11 cellular contexts compared by ENCODE assay signal in the genomic region with DNA sequence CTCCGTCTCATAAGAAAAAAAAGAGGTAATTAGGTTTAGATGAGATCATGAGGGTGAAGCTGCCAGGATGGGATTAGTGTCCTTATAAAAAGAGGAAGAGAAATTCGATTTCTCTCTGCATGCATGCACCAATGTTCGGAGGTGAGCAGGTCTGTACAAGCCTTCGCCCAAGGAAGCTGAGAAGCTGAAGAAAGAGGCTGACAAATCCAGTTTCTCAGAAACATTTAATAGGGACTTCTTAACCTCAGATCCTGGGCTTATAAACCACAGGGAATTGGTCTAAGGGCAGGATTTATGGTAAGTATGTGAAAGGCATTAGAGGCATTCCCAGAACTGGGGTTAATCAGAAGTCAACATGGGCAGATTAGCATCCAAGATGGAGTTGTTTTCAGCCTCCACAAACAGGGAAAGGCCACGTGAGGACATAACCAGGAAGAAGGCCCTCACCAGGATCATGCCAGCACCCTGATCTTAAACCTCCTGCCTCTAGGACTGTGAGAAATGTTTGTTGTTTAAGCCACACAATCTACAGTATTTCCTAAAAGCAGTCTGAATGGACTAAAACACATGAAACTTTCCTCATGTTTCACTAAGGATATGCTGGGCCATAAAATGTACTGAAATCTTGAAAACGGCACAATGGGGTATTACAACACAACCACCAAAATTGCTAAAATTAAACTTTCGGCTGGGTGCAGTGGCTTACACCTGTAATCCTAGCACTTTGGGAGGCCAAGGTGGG. TPM values are rescaled to one million over a fixed set of nuclear protein-coding genes. Genes with fewer than 3 reads are reported as not detected.
DNase-seq lines count a peak whose midpoint lies in the region; ATAC-seq and TF ChIP-seq lines count a peak whose summit lies in the region.
"Had no signal": no experiment of that assay in that cellular context is flagged by ENCODE, and none has a peak within 500 bp of the region (broad histone marks: within the 10 kb centered on the region; RNA-seq: fewer than 3 reads in every experiment).

No MANE protein-coding gene starts in this region.

- WGBS in prostate gland = 45% methylated on average over 7 of the region's 7 CpGs

- peak; percentile 41 for DNase-seq in GM04503 (ENCODE audit: low read depth)
- DNase-seq in NOMO-1 treated with DMSO at 0.1 percent for 48 hours (lab: John Stamatoyannopoulos, UW; ENCODE audit: unreplicated experiment) = peak; percentile 96
- DNase-seq in MCF 10A (ENCODE audit: unreplicated experiment) = peak; percentile 22
- DNase-seq in prostate gland (ENCODE audit: low spot score) = peak; percentile 88
- no peak for DNase-seq in NCI-H2029 treated with DMSO at 0.1 percent for 48 hours (lab: John Stamatoyannopoulos, UW)
- DNase-seq in activated T-cell treated with anti-CD3 and anti-CD28 coated beads, Interleukin-2, amount 50 U/mL, for 1 hour = no peak
- DNase-seq: activated naive CD4-positive, alpha-beta T cell treated with anti-CD3 and anti-CD28 coated beads, Interleukin-2, amount 50 U/mL, for 16 hours; NCI-H1694 had no signal

- H3K9me3 Mint-ChIP-seq in MCF 10A (ENCODE audit: unreplicated experiment) = no peaks in the 10 kb centered on the region

- no peaks in the 10 kb centered on the region for H3K9me3 ChIP-seq in prostate gland
- H3K9me3 ChIP-seq: BLaER1 treated with 17β-estradiol and CSF1 and Interleukin-3, amounts not matched to agents 10 nM and 100 nM had no signal

- TF ChIP-seq POLR2A in prostate gland (IDR thresholded peaks at IDR 0.05) = no peak

- H3K27me3 Mint-ChIP-seq in MCF 10A (ENCODE audit: insufficient read depth, unreplicated experiment) = no peaks in the 10 kb centered on the region

- peaks cover 31% of the 10 kb centered on the region for H3K36me3 Mint-ChIP-seq in MCF 10A (ENCODE audit: insufficient read depth, unreplicated experiment)

- no peaks in the 10 kb centered on the region for H3K4me1 Mint-ChIP-seq in MCF 10A (ENCODE audit: insufficient read depth, unreplicated experiment)

- POLR2A ChIA-PET in MCF 10A (lab: Yijun Ruan, JAX) = interaction anchor here (0.5 to 0.8 kb wide), 3 partner anchors 19 to 224 kb away, joined by 3 to 4 read pairs (median 3); a partner anchor contains a TSS

- H3K4me3 Mint-ChIP-seq in MCF 10A (ENCODE audit: unreplicated experiment) = no peak overlapping the region

- H3K27ac Mint-ChIP-seq in MCF 10A (ENCODE audit: low read depth, unreplicated experiment) = no peak overlapping the region

- no peak for TF ChIP-seq CTCF in MCF 10A (IDR thresholded peaks at IDR 0.05; ENCODE audit: unreplicated experiment)
- no peak for TF ChIP-seq CTCF in prostate gland (IDR thresholded peaks at IDR 0.05)

- no peak overlapping the region for H3K4me3 ChIP-seq in prostate gland
- H3K4me3 ChIP-seq: BLaER1 treated with 17β-estradiol and CSF1 and Interleukin-3, amounts not matched to agents 10 nM and 100 nM had no signal

- BruUV-seq in MCF 10A (replicated peaks; lab: Mats Ljungman, UMichigan) = no TSS peak

- intact Hi-C loops in MCF 10A (cut with micrococcal nuclease) (no loop called here), prostate gland (cut with DNase I) (no loop called here)

- H3K27ac ChIP-seq in prostate gland = peak overlapping the region; percentile 55 to 70
- H3K27ac ChIP-seq: BLaER1 treated with 17β-estradiol and CSF1 and Interleukin-3, amounts not matched to agents 10 nM and 100 nM had no signal

- no peak for ATAC-seq in HG03175 (IDR thresholded peaks at IDR 0.05; ENCODE audit: unreplicated experiment)
- ATAC-seq in GM18873 (IDR thresholded peaks at IDR 0.05; ENCODE audit: low FRiP score, unreplicated experiment) = no peak

- H3K27me3 ChIP-seq in prostate gland (replicated peaks; ENCODE audit: insufficient read depth) = no peaks in the 10 kb centered on the region
- H3K27me3 ChIP-seq: BLaER1 treated with 17β-estradiol and CSF1 and Interleukin-3, amounts not matched to agents 10 nM and 100 nM had no signal

- H3K36me3 ChIP-seq in prostate gland = no peaks in the 10 kb centered on the region

- no peaks in the 10 kb centered on the region for H3K4me1 ChIP-seq in prostate gland (replicated peaks)

- CTCF ChIA-PET in MCF 10A (lab: Yijun Ruan, JAX) = interaction anchor here (1.5 kb wide), 1 partner anchor 56 kb away, joined by 4 read pairs; no protein-coding TSS in a partner anchor

RNA-seq across cellular contexts. Expression of a gene that starts 11.3 kb away (rescaled TPM):
- total RNA-seq in MCF 10A (2022) (131 and 170 TPM in 2 replicates), prostate gland (100 to 1,000 TPM; 152 to 231 TPM)

RNA-seq across cellular contexts. Expression of a gene that starts 46.1 kb away (rescaled TPM):
- total RNA-seq in MCF 10A (2022) (8.6 and 9.1 TPM in 2 replicates), prostate gland (10 to 100 TPM in 1 of 2 donors, 1 to 10 TPM in 1; 7.7 to 16.5 TPM)

RNA-seq across cellular contexts. Expression of a gene that starts 52.6 kb away (rescaled TPM):
- total RNA-seq in MCF 10A (2022) (356 and 372 TPM in 2 replicates), prostate gland (100 to 1,000 TPM; 310 to 446 TPM)

RNA-seq across cellular contexts. Expression of a gene that starts 52.7 kb away (rescaled TPM):
- total RNA-seq in MCF 10A (2022) (31.9 and 32.5 TPM in 2 replicates), prostate gland (10 to 100 TPM; 12.7 to 14.8 TPM)

Comparison
In these comparisons a context has a peak if more than half of its experiments do, and no peak if none do; other contexts are left out.
1. DNase-seq: peak in GM04503 (single experiment), NOMO-1 treated with DMSO at 0.1 percent for 48 hours (single experiment), MCF 10A (single experiment) and prostate gland (single experiment); none in NCI-H2029 treated with DMSO at 0.1 percent for 48 hours (single experiment) and activated T-cell treated with anti-CD3 and anti-CD28 coated beads, Interleukin-2, amount 50 U/mL, for 1 hour (single experiment).